ENCODE assay signal across 19 cellular contexts in genomic region chr5:133232911-133233310, GRCh38.
DNase-seq lines count a peak whose midpoint lies in the region; ATAC-seq and TF ChIP-seq lines count a peak whose summit lies in the region.
"Had no signal": no experiment of that assay in that cellular context is flagged by ENCODE, and none has a peak within 500 bp of the region (broad histone marks: within the 10 kb centered on the region; RNA-seq: fewer than 3 reads in every experiment).

No MANE protein-coding gene starts in this region.

- no peak overlapping the region for H3K4me3 ChIP-seq in upper lobe of right lung
- H3K4me3 ChIP-seq: GM12878, GM23248 had no signal

- H3K4me1 ChIP-seq in upper lobe of right lung, result no peaks in the 10 kb centered on the region
- H3K4me1 ChIP-seq: Caco-2 had no signal

- H3K9me3 Mint-ChIP-seq in mesothelial cell of epicardium, result no peaks in the 10 kb centered on the region
- H3K9me3 Mint-ChIP-seq: CD4-positive, alpha-beta memory T cell; H9 had no signal

- no peak overlapping the region for H3K27ac Mint-ChIP-seq in mesothelial cell of epicardium
- H3K27ac Mint-ChIP-seq: CD4-positive, alpha-beta memory T cell; H9 had no signal

- intact Hi-C loops in posterior vena cava (cut with DNase I) (no loop called here), upper lobe of right lung (cut with DNase I) (no loop called here)

- H3K4me3 Mint-ChIP-seq in mesothelial cell of epicardium, result no peak overlapping the region
- H3K4me3 Mint-ChIP-seq: CD4-positive, alpha-beta memory T cell; H9 had no signal

- POLR2A ChIA-PET in RWPE1 (lab: Yijun Ruan, JAX; ENCODE audit: low non-redundant PET), result no interaction called here

- CTCF ChIA-PET in RWPE1 (lab: Yijun Ruan, JAX), result no interaction called here

- H3K4me1 Mint-ChIP-seq in mesothelial cell of epicardium, result no peaks in the 10 kb centered on the region

- H3K9me3 ChIP-seq in upper lobe of right lung, result no peaks in the 10 kb centered on the region
- H3K9me3 ChIP-seq: Caco-2 had no signal

- DNase-seq in RWPE1 (ENCODE audit: low spot score), result no peak
- DNase-seq in left lobe of liver (ENCODE audit: low spot score), result no peak
- peak; percentile 34 for DNase-seq in posterior vena cava (ENCODE audit: low spot score)
- peak; percentile 28 for DNase-seq in upper lobe of right lung
- no peak for DNase-seq in GOT3 (lab: John Stamatoyannopoulos, UW)
- DNase-seq in mesothelial cell of epicardium (ENCODE audit: low spot score in 2 of 2, unreplicated experiment in 2 of 2), result no peak
- no peak for DNase-seq in HPDE6-E6E7 (ENCODE audit: extremely low spot score)
- DNase-seq in DMS153 treated with DMSO at 0.1 percent for 48 hours (lab: John Stamatoyannopoulos, UW; ENCODE audit: unreplicated experiment), result no peak
- DNase-seq: C1 segment of cervical spinal cord; Caco-2; CD4-positive, alpha-beta memory T cell; DMS153; DMS79; EL; GDM1; GM23248; H9 had no signal

- H3K27ac ChIP-seq in RWPE1 (peak overlapping the region; percentile 99), upper lobe of right lung (no peak overlapping the region)
- H3K27ac ChIP-seq: GM23248 had no signal

- no peaks in the 10 kb centered on the region for H3K27me3 ChIP-seq in upper lobe of right lung

- peak; percentile 7 for ATAC-seq in left lobe of liver
- ATAC-seq in upper lobe of right lung, result no peak
- ATAC-seq: HCT116 had no signal

- H3K27me3 Mint-ChIP-seq in mesothelial cell of epicardium (ENCODE audit: low read depth), result peaks cover 5% of the 10 kb centered on the region

- TF ChIP-seq CTCF in RWPE1 (conservative IDR thresholded peaks at IDR 0.05; ENCODE audit: low read depth), result no peak
- TF ChIP-seq CTCF in upper lobe of right lung (IDR thresholded peaks at IDR 0.05), result no peak
- TF ChIP-seq CTCF in mesothelial cell of epicardium (IDR thresholded peaks at IDR 0.05; ENCODE audit: unreplicated experiment), result no peak

- no peaks in the 10 kb centered on the region for H3K36me3 ChIP-seq in upper lobe of right lung

- H3K36me3 Mint-ChIP-seq in mesothelial cell of epicardium, result no peaks in the 10 kb centered on the region
- H3K36me3 Mint-ChIP-seq: CD4-positive, alpha-beta memory T cell had no signal

Comparison
In these comparisons a context has a peak if more than half of its experiments do, and no peak if none do; other contexts are left out.
1. DNase-seq: peak in posterior vena cava (single experiment) and upper lobe of right lung (single experiment); none in RWPE1 (single experiment), left lobe of liver (single experiment), GOT3 (single experiment), mesothelial cell of epicardium (0 of 2), HPDE6-E6E7 (single experiment) and DMS153 treated with DMSO at 0.1 percent for 48 hours (single experiment).